Comparison of ENCODE assay signal across 13 cellular contexts in the genomic region with DNA sequence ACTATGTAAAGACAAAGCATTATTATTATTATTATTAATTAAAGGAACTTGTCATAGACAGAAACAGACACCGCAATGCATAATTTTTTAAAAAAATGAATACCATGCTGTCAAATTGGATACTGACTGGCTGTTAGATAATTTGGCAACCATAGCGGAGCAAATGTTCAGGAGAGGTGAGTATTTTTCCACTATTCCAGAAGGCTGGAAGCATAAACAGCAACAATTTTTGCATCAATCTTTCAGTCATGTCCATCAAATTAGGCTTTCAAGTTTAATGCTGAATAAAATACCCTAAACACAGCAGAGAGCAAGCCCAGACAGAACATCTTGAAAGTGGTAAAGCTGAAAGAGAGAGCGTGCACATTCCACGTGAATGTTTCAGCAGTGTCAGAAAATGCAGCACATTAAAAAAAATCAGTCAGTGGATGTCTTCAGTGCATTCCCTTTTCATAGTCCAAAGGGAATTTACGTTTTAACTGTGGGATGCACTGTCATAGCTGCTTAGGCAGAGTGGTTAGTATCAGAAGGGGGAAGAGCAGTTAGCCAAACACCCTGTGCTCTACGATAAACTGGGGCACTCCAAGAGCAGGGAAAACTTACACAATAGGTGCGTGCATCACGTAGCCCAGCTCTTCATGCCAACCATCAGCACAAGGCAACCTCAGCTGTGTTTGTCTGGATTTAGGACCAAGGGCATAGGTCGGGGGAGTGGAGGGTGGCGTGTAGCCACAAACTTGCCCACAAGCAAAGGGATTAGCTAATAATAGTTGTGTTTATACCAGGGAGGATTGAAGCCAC.
DNase-seq lines count a peak whose midpoint lies in the region; ATAC-seq and TF ChIP-seq lines count a peak whose summit lies in the region.
"Had no signal": no experiment of that assay in that cellular context is flagged by ENCODE, and none has a peak within 500 bp of the region (broad histone marks: within the 10 kb centered on the region; RNA-seq: fewer than 3 reads in every experiment).

No MANE protein-coding gene starts in this region.

- H3K4me3 Mint-ChIP-seq in activated CD4-positive, alpha-beta T cell treated with anti-CD3 and anti-CD28 coated beads for 36 hours: no peak overlapping the region
- H3K4me3 Mint-ChIP-seq: activated B cell treated with CpG ODN at 0.5 μM for 24 hours, IgD-negative memory B cell, nephron progenitor cell had no signal

- intact Hi-C loops in sciatic nerve (cut with DNase I): no loop called here
- intact Hi-C loops in activated CD4-positive, alpha-beta T cell treated with anti-CD3 and anti-CD28 coated beads for 36 hours (cut with DNase I, micrococcal nuclease): no loop called here

- peaks cover 40% of the 10 kb centered on the region for H3K27me3 Mint-ChIP-seq in activated CD4-positive, alpha-beta T cell treated with anti-CD3 and anti-CD28 coated beads for 36 hours

- peaks cover 8% of the 10 kb centered on the region for H3K9me3 Mint-ChIP-seq in activated CD4-positive, alpha-beta T cell treated with anti-CD3 and anti-CD28 coated beads for 36 hours (ENCODE audit: low read depth)

- TF ChIP-seq CTCF in WI38 (IDR thresholded peaks at IDR 0.05; ENCODE audit: low read depth, low read length): no peak
- TF ChIP-seq CTCF in foreskin fibroblast (IDR thresholded peaks at IDR 0.05; ENCODE audit: low read depth, low read length): no peak

- DNase-seq in EL (peak; percentile 84), foreskin fibroblast (peak; percentile 87 to 92), sciatic nerve (ENCODE audit: low spot score) (no peak), SKM-1 (lab: John Stamatoyannopoulos, UW; ENCODE audit: unreplicated experiment) (no peak), 8988T (no peak), cerebellar nuclear complex (lab: John Stamatoyannopoulos, UW) (no peak)
- no peak for DNase-seq in activated CD4-positive, alpha-beta T cell treated with anti-CD3 and anti-CD28 coated beads for 36 hours
- DNase-seq: activated B cell treated with CpG ODN at 0.5 μM for 24 hours; activated naive CD4-positive, alpha-beta T cell treated with anti-CD3 and anti-CD28 coated beads, Interleukin-2, amount 50 U/mL, for 16 hours; NCI-H82; nephron progenitor cell had no signal

- peaks cover 5% of the 10 kb centered on the region for H3K36me3 Mint-ChIP-seq in activated CD4-positive, alpha-beta T cell treated with anti-CD3 and anti-CD28 coated beads for 36 hours (ENCODE audit: low read depth)
- H3K36me3 Mint-ChIP-seq: IgD-negative memory B cell had no signal

- peak; percentile 53 for ATAC-seq in sciatic nerve
- no peak for ATAC-seq in activated CD4-positive, alpha-beta T cell treated with anti-CD3 and anti-CD28 coated beads for 36 hours

- CTCF ChIA-PET in activated CD4-positive, alpha-beta T cell treated with anti-CD3 and anti-CD28 coated beads for 36 hours (lab: Charles Lee): no interaction called here

- H3K27ac Mint-ChIP-seq in activated CD4-positive, alpha-beta T cell treated with anti-CD3 and anti-CD28 coated beads for 36 hours: no peak overlapping the region
- H3K27ac Mint-ChIP-seq: activated B cell treated with CpG ODN at 0.5 μM for 24 hours, IgD-negative memory B cell, nephron progenitor cell had no signal

- POLR2A ChIA-PET in activated CD4-positive, alpha-beta T cell treated with anti-CD3 and anti-CD28 coated beads for 36 hours (lab: Charles Lee): interaction anchor here (0.5 kb wide), 1 partner anchor 285 kb away, joined by 3 read pairs; no protein-coding TSS in a partner anchor

- H3K4me1 Mint-ChIP-seq in activated CD4-positive, alpha-beta T cell treated with anti-CD3 and anti-CD28 coated beads for 36 hours: no peaks in the 10 kb centered on the region
- H3K4me1 Mint-ChIP-seq: activated B cell treated with CpG ODN at 0.5 μM for 24 hours, IgD-negative memory B cell, nephron progenitor cell had no signal

- H3K4me3 ChIP-seq in WI38 (ENCODE audit: low read depth, low read length) (peak overlapping the region; percentile 46), foreskin fibroblast (ENCODE audit: low read depth in 1 of 2, low read length in 2 of 2) (peak overlapping the region in 1 of 2 donors; percentile 20)

Comparison
In these comparisons a context has a peak if more than half of its experiments do, and no peak if none do; other contexts are left out.
1. DNase-seq: peak in EL (single experiment) and foreskin fibroblast (2 of 2); none in sciatic nerve (single experiment), activated CD4-positive, alpha-beta T cell treated with anti-CD3 and anti-CD28 coated beads for 36 hours (single experiment), SKM-1 (single experiment), 8988T (single experiment) and cerebellar nuclear complex (0 of 2).